Comparison of ENCODE assay signal across 21 cellular contexts in genomic region chr9:80720579-80720978, GRCh38.
DNase-seq lines count a peak whose midpoint lies in the region; ATAC-seq and TF ChIP-seq lines count a peak whose summit lies in the region.
"Had no signal": no experiment of that assay in that cellular context is flagged by ENCODE, and none has a peak within 500 bp of the region (broad histone marks: within the 10 kb centered on the region; RNA-seq: fewer than 3 reads in every experiment).

No MANE protein-coding gene starts in this region.

- H3F3A ChIP-seq in PC-3 (ENCODE audit: low read length, unreplicated experiment): no peaks in the 10 kb centered on the region

- CTCF ChIA-PET in PC-3 (lab: Charles Lee): no interaction called here
- CTCF ChIA-PET in HEK293T (lab: Yijun Ruan, JAX): no interaction called here

- BruUV-seq in PC-3 (replicated peaks; lab: Mats Ljungman, UMichigan): no TSS peak

- no peaks in the 10 kb centered on the region for H3K79me2 ChIP-seq in PC-3 (ENCODE audit: low read length)

- no peak overlapping the region for H3K4me3 ChIP-seq in PC-3 (ENCODE audit: low read length)
- no peak overlapping the region for H3K4me3 ChIP-seq in epithelial cell of esophagus (ENCODE audit: low read length)
- H3K4me3 ChIP-seq: A549 had no signal

- H3K27me3 ChIP-seq in PC-3 (ENCODE audit: low read length) (no peaks in the 10 kb centered on the region), foreskin keratinocyte (no peaks in the 10 kb centered on the region)

- no peaks in the 10 kb centered on the region for H3K36me3 ChIP-seq in PC-3 (ENCODE audit: low read depth, low read length)

- ATAC-seq in PC-3: no peak
- peak; percentile 42 for ATAC-seq in foreskin keratinocyte
- ATAC-seq: A549 had no signal

- H3K9me3 ChIP-seq in PC-3 (ENCODE audit: low read length): no peaks in the 10 kb centered on the region

- DNase-seq in PC-3 (peak; percentile 50), amniotic epithelial cell (ENCODE audit: low read depth) (peak; percentile 9), epithelial cell of esophagus (ENCODE audit: low read depth) (peak; percentile 80), foreskin keratinocyte (peak in 1 of 2 donors; percentile 34), H4 (ENCODE audit: low spot score) (no peak), NCI-H2081 treated with DMSO at 0.1 percent for 48 hours (lab: John Stamatoyannopoulos, UW) (no peak), HEK293T (ENCODE audit: extremely low spot score) (no peak)
- DNase-seq: 8988T; ACHN; AML-193; C1 segment of cervical spinal cord; Calu3; CD4-positive, alpha-beta memory T cell; COR-L47; DMS53; DMS79 treated with DMSO at 0.1 percent for 48 hours; GF-D8; GOT3; H7; HCEC 1CT had no signal

- no peak overlapping the region for H3K9ac ChIP-seq in PC-3 (ENCODE audit: low read length)

- no peak overlapping the region for H3K27ac ChIP-seq in PC-3 (ENCODE audit: low read length)
- H3K27ac ChIP-seq in foreskin keratinocyte: no peak overlapping the region
- H3K27ac ChIP-seq: A549 had no signal

- POLR2A ChIA-PET in PC-3 (lab: Charles Lee; ENCODE audit: unreplicated experiment): no interaction called here
- POLR2A ChIA-PET in HEK293T (lab: Yijun Ruan, JAX): no interaction called here

- TF ChIP-seq CTCF in PC-3 (conservative IDR thresholded peaks at IDR 0.05; ENCODE audit: low read depth, low read length) (no peak), epithelial cell of esophagus (IDR thresholded peaks at IDR 0.05; ENCODE audit: insufficient read depth, low read depth, low read length, missing control alignments) (no peak), foreskin keratinocyte (conservative IDR thresholded peaks at IDR 0.05) (no peak)

- no peaks in the 10 kb centered on the region for H4K20me1 ChIP-seq in PC-3 (ENCODE audit: low read length)

- no peaks in the 10 kb centered on the region for H3K9me2 ChIP-seq in PC-3 (replicated peaks; ENCODE audit: low read length)

- H3K4me1 ChIP-seq in PC-3 (ENCODE audit: insufficient read depth, low read length) (no peaks in the 10 kb centered on the region), foreskin keratinocyte (no peaks in the 10 kb centered on the region)
- H3K4me1 ChIP-seq: A549 had no signal

- intact Hi-C loops in PC-3 (cut with micrococcal nuclease): no loop called here

- H2AFZ ChIP-seq in PC-3 (ENCODE audit: low read length): no peak overlapping the region

- no peak overlapping the region for H3K4me2 ChIP-seq in PC-3 (ENCODE audit: low read length)
- H3K4me2 ChIP-seq: A549 had no signal

TF ChIP-seq in HEK293T, 16 proteins besides CTCF, POLR2A, EP300 and RAD21:
- TF ChIP-seq L3MBTL2 (conservative IDR thresholded peaks at IDR 0.05) (no peak), FOXK2 (IDR thresholded peaks at IDR 0.05) (no peak), HDGF (IDR thresholded peaks at IDR 0.05; ENCODE audit: borderline replicate concordance) (no peak), PKNOX1 (IDR thresholded peaks at IDR 0.05) (no peak), BHLHE40 (IDR thresholded peaks at IDR 0.05; ENCODE audit: borderline replicate concordance) (no peak), ZNF384 (IDR thresholded peaks at IDR 0.05) (no peak), LEF1 (IDR thresholded peaks at IDR 0.05; ENCODE audit: borderline replicate concordance) (no peak), CTBP1 (IDR thresholded peaks at IDR 0.05; ENCODE audit: borderline replicate concordance) (no peak), FOXM1 (IDR thresholded peaks at IDR 0.05; ENCODE audit: borderline replicate concordance) (no peak), ARNT (IDR thresholded peaks at IDR 0.05) (no peak), TARDBP (IDR thresholded peaks at IDR 0.05) (no peak), ELF4 (IDR thresholded peaks at IDR 0.05) (no peak), FOXA1 (IDR thresholded peaks at IDR 0.05) (no peak), SP1 (IDR thresholded peaks at IDR 0.05) (no peak), SUZ12 (IDR thresholded peaks at IDR 0.05) (no peak), NFRKB (IDR thresholded peaks at IDR 0.05) (no peak)
TF ChIP-seq in HEK293T: peak in this region for 0.

Comparison
In these comparisons a context has a peak if more than half of its experiments do, and no peak if none do; other contexts are left out.
1. DNase-seq: peak in PC-3 (single experiment), amniotic epithelial cell (single experiment) and epithelial cell of esophagus (single experiment); none in H4 (single experiment), NCI-H2081 treated with DMSO at 0.1 percent for 48 hours (single experiment) and HEK293T (single experiment).